ENCODE assay signal across 8 cellular contexts in the genomic region with DNA sequence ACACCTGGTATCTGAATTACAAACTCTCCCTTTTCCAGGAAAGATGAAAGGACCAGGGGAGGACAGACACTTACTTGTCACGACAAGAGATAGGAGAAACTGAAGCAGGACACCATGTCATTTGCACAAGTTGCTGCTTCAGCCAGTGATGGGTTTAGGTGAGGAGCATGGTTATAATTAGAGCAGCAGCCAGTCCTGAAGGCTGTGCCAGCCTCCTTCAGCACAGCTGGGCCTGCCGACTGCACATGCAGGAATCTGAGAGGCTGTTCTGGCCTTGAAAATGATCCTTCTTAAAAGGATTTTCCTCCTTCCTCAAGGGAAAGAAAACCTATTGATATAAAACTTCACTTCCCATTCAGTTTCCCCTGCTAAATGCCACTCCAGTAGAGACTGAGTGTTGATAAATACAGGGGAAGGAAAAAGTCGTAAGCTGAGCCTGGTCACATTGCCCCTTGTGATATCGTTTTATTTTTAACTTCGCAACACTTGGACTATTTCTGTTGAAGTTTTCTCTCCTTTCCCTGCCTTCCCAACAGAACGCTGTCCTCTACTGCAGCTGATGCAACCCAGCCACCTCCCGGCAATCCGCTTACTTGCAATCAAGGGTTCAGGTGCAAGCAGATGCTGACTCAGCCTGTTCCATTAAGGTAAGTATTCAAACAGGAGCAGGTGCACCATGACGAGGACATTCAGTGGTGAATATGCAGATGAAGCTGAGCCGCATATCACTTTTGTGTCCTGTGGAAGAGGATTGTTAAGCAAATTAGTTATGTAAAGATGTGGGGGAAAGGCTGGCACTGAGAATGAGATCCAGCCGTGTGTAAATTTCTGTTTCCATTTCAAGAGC. TPM values are rescaled to one million over a fixed set of nuclear protein-coding genes. Genes with fewer than 3 reads are reported as not detected.
DNase-seq lines count a peak whose midpoint lies in the region; ATAC-seq and TF ChIP-seq lines count a peak whose summit lies in the region.

A gene with protein sequence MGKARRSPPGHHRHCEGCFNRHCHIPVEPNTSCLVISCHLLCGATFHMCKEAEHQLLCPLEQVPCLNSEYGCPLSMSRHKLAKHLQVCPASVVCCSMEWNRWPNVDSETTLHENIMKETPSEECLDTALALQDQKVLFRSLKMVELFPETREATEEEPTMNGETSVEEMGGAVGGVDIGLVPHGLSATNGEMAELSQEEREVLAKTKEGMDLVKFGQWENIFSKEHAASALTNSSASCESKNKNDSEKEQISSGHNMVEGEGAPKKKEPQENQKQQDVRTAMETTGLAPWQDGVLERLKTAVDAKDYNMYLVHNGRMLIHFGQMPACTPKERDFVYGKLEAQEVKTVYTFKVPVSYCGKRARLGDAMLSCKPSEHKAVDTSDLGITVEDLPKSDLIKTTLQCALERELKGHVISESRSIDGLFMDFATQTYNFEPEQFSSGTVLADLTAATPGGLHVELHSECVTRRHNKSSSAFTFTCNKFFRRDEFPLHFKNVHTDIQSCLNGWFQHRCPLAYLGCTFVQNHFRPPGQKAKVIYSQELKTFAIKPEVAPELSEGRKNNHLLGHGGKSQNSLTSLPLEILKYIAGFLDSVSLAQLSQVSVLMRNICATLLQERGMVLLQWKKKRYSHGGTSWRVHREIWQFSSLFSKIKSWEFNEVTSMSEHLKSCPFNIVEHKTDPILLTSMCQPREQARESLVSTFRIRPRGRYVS (plus strand): TSS at position 524 of the 847 bp plus-strand sequence. CDS start 27,197 bp downstream, outside the sequence.

- no peak within 1 kb of the TSS for H3K4me3 Mint-ChIP-seq in CD4-positive, alpha-beta T cell
- no peak within 1 kb of the TSS for H3K4me3 Mint-ChIP-seq in stimulated activated naive CD8-positive, alpha-beta T cell treated with anti-CD3 and anti-CD28 coated beads, Interleukin-15, amount 100 ng/mL, for 72 hours

- H3K9me3 Mint-ChIP-seq in CD4-positive, alpha-beta T cell: no peaks in the 10 kb centered on the region
- no peaks in the 10 kb centered on the region for H3K9me3 Mint-ChIP-seq in stimulated activated naive CD8-positive, alpha-beta T cell treated with anti-CD3 and anti-CD28 coated beads, Interleukin-15, amount 100 ng/mL, for 72 hours

- CTCF ChIA-PET in CD4-positive, alpha-beta T cell (lab: Charles Lee): no interaction called here

- no peak within 1 kb of the TSS for H3K27ac ChIP-seq in CD4-positive, alpha-beta T cell (ENCODE audit: low read depth, low read length)

- no peaks in the 10 kb centered on the region for H3K9me3 ChIP-seq in CD4-positive, alpha-beta T cell (ENCODE audit: control insufficient read depth, low read length)

- DNase-seq in NCI-H1105 (lab: John Stamatoyannopoulos, UW) (peak; percentile 97), choroid plexus epithelial cell (ENCODE audit: low read depth) (peak; percentile 7), myocyte (ENCODE audit: low read depth) (peak; percentile 52), GF-D8 (lab: John Stamatoyannopoulos, UW) (no peak)
- DNase-seq in CD4-positive, alpha-beta T cell: no peak
- DNase-seq in stimulated activated naive CD8-positive, alpha-beta T cell treated with anti-CD3 and anti-CD28 coated beads, Interleukin-15, amount 100 ng/mL, for 72 hours: no peak

- no peaks in the 10 kb centered on the region for H3K36me3 Mint-ChIP-seq in CD4-positive, alpha-beta T cell (ENCODE audit: low read depth)

- POLR2A ChIA-PET in CD4-positive, alpha-beta T cell (lab: Charles Lee): interaction anchor here (0.6 kb wide), 1 partner anchor 206 kb away, joined by 3 read pairs; no protein-coding TSS in a partner anchor

- H3K27me3 Mint-ChIP-seq in CD4-positive, alpha-beta T cell: no peaks in the 10 kb centered on the region
- no peaks in the 10 kb centered on the region for H3K27me3 Mint-ChIP-seq in stimulated activated naive CD8-positive, alpha-beta T cell treated with anti-CD3 and anti-CD28 coated beads, Interleukin-15, amount 100 ng/mL, for 72 hours

- TF ChIP-seq CTCF in choroid plexus epithelial cell (conservative IDR thresholded peaks at IDR 0.05; ENCODE audit: low read depth, low read length): no peak
- TF ChIP-seq CTCF in CD4-positive, alpha-beta T cell (IDR thresholded peaks at IDR 0.05): no peak

- no peak within 1 kb of the TSS for H3K27ac Mint-ChIP-seq in CD4-positive, alpha-beta T cell
- no peak within 1 kb of the TSS for H3K27ac Mint-ChIP-seq in stimulated activated naive CD8-positive, alpha-beta T cell treated with anti-CD3 and anti-CD28 coated beads, Interleukin-15, amount 100 ng/mL, for 72 hours

- intact Hi-C loops in CD4-positive, alpha-beta T cell (cut with DNase I, micrococcal nuclease): no loop called here

- ATAC-seq in GM19035 (IDR thresholded peaks at IDR 0.05; ENCODE audit: unreplicated experiment) (peak; percentile 56), GM18520 (IDR thresholded peaks at IDR 0.05; ENCODE audit: unreplicated experiment) (no peak)
- no peak for ATAC-seq in CD4-positive, alpha-beta T cell (ENCODE audit: poor library complexity)
- no peak for ATAC-seq in stimulated activated naive CD8-positive, alpha-beta T cell treated with anti-CD3 and anti-CD28 coated beads, Interleukin-15, amount 100 ng/mL, for 72 hours

- H3K4me3 ChIP-seq in choroid plexus epithelial cell (ENCODE audit: low read depth, low read length): no peak within 1 kb of the TSS

- H3K4me1 Mint-ChIP-seq in CD4-positive, alpha-beta T cell (ENCODE audit: low read depth): no peaks in the 10 kb centered on the region
- H3K4me1 Mint-ChIP-seq in stimulated activated naive CD8-positive, alpha-beta T cell treated with anti-CD3 and anti-CD28 coated beads, Interleukin-15, amount 100 ng/mL, for 72 hours: no peaks in the 10 kb centered on the region

- no peaks in the 10 kb centered on the region for H3K27me3 ChIP-seq in CD4-positive, alpha-beta T cell (ENCODE audit: control insufficient read depth, insufficient read depth, low read length)

RNA-seq across cellular contexts. Expression of the gene that starts here (rescaled TPM):
- total RNA-seq in myocyte: 0.83 TPM in 1 of 2 replicates, not detected in the other
- polyA plus RNA-seq in myocyte (2012): 0.10 TPM
- not detected for total RNA-seq in CD4-positive, alpha-beta T cell

Comparison
In these comparisons a context has a peak if more than half of its experiments do, and no peak if none do; other contexts are left out.
1. Peak in DNase-seq in myocyte; RNA of the gene not detected or under 1 TPM.
2. DNase-seq: peak in NCI-H1105 (single experiment) and choroid plexus epithelial cell (single experiment); none in CD4-positive, alpha-beta T cell (0 of 10), GF-D8 (single experiment) and stimulated activated naive CD8-positive, alpha-beta T cell treated with anti-CD3 and anti-CD28 coated beads, Interleukin-15, amount 100 ng/mL, for 72 hours (0 of 2).